1 cellular context compared by ENCODE assay signal in the genomic region with DNA sequence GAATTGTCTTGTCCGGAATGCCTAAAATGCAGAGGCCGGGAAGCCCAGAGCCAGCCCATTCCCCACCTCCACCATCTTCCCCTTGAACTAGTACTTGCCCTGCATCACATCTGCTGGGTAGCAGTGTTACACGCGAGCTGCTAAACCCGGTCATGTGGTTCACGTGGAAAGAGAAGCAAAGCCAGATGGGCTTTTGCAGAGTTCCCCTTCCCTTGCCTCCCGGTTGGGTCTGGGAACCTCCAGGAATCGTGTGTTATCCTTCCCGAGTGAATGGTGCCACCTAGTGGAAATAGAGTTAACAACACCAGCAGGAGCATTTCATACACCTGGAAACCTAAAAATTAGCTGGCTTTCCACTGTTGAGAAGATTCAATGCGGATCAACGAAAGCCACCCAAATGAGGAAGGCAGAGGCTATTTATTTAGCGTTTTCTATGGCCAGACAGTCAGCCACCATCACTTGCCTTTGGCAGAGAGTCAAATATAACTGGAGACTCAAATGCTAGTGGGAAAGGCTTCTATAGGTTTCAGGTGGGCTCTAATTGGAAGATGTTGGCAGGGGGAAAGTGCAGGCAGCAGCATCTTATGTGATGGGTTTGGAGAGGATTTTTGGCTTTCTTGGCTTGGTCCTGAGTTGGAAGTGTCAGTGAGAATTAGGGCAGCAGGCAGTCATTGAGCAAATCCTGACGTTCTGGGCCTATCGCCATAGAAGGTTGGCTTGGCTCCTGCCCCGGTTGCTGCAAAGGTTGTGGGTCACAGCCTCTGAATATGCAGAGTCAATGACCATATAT.
A peak's percentile ranks its signal among the peaks of the same experiment; 100 is the strongest.
TF ChIP-seq lines count a peak whose summit lies in the region.

No MANE protein-coding gene starts in this region.

TF ChIP-seq in K562, 482 proteins besides CTCF, POLR2A, EP300 and RAD21 (continued from another document and continues in another):
- TF ChIP-seq CC2D1A (IDR thresholded peaks at IDR 0.05) (peak; percentile 72; the same call in 1 of the 2 replicates), FIP1L1 (IDR thresholded peaks at IDR 0.05; ENCODE audit: low read depth, low read length, poor library complexity, severe bottlenecking) (no peak), OTX1 (CRISPR knock-in tag; IDR thresholded peaks at IDR 0.05) (peak; percentile 44; the same call in 1 of the 2 replicates), ZNF436 (CRISPR knock-in tag; IDR thresholded peaks at IDR 0.05) (no peak), TBP (optimal IDR thresholded peaks at IDR 0.05; ENCODE audit: low read depth, low read length) (no peak), GTF2F1 (IDR thresholded peaks at IDR 0.05; ENCODE audit: low read depth, low read length) (no peak), ILK (tag; IDR thresholded peaks at IDR 0.05; ENCODE audit: borderline replicate concordance, low read depth) (no peak), HDAC3 (IDR thresholded peaks at IDR 0.05; ENCODE audit: borderline replicate concordance, partially characterized antibody) (no peak), RB1 (IDR thresholded peaks at IDR 0.05; ENCODE audit: low read depth) (peak; percentile 56; the same call in 1 of the 2 replicates), PCBP1 (IDR thresholded peaks at IDR 0.05; ENCODE audit: low read depth, low read length, poor library complexity, severe bottlenecking) (no peak), ELF2 (CRISPR knock-in tag; IDR thresholded peaks at IDR 0.05) (no peak), NCOA2 (IDR thresholded peaks at IDR 0.05; ENCODE audit: partially characterized antibody in 2 of 2) (no peak), CHD1 (IDR thresholded peaks at IDR 0.05; ENCODE audit: low read length) (no peak), ARNT (IDR thresholded peaks at IDR 0.05) (peak in 1 of 2 experiments; percentile 63; a peak in 1 of 4 replicates), ETV1 (tag; conservative IDR thresholded peaks at IDR 0.05; ENCODE audit: low read depth) (no peak), DIDO1 (tag; IDR thresholded peaks at IDR 0.05; ENCODE audit: low read depth) (no peak), NFE2 (IDR thresholded peaks at IDR 0.05; ENCODE audit: low read depth) (no peak), MAFK (IDR thresholded peaks at IDR 0.05; ENCODE audit: low read length) (no peak), SIN3A (IDR thresholded peaks at IDR 0.05; ENCODE audit: borderline replicate concordance in 2 of 2, control insufficient read depth in 1 of 2, low read depth in 2 of 2, low read length in 2 of 2) (no peak), MEF2A (IDR thresholded peaks at IDR 0.05; ENCODE audit: control insufficient read depth, low read depth, low read length) (no peak), FOXK2 (conservative IDR thresholded peaks at IDR 0.05 in 1 of 2, IDR thresholded peaks at IDR 0.05 in 1 of 2; ENCODE audit: low read depth in 2 of 2) (peak; percentile 14 to 52; a peak in 1 of 4 replicates), ZNF696 (CRISPR knock-in tag; conservative IDR thresholded peaks at IDR 0.05) (no peak), XRCC4 (IDR thresholded peaks at IDR 0.05; ENCODE audit: extremely low read depth, insufficient read depth, insufficient read length) (no peak), SRF (CRISPR knock-in tag; IDR thresholded peaks at IDR 0.05) (no peak), ZNF263 (CRISPR knock-in tag; IDR thresholded peaks at IDR 0.05; ENCODE audit: borderline replicate concordance) (peak; percentile 36; the same call in 1 of the 2 replicates), ZNF778 (CRISPR knock-in tag; IDR thresholded peaks at IDR 0.05) (no peak), MTA2 (IDR thresholded peaks at IDR 0.05; ENCODE audit: low read depth) (no peak), DDX20 (tag; IDR thresholded peaks at IDR 0.05; ENCODE audit: low read depth) (no peak), TAF15 (IDR thresholded peaks at IDR 0.05; ENCODE audit: low read depth, low read length) (no peak), POLR2G (IDR thresholded peaks at IDR 0.05; ENCODE audit: low read depth, low read length) (no peak), ZFPM2 (CRISPR knock-in tag; IDR thresholded peaks at IDR 0.05) (no peak), TEAD1 (CRISPR knock-in tag; IDR thresholded peaks at IDR 0.05) (no peak; a peak in 1 of 4 replicates), L3MBTL2 (IDR thresholded peaks at IDR 0.05) (peak; percentile 33; the same call in 1 of the 2 replicates), TARDBP (IDR thresholded peaks at IDR 0.05) (no peak), BMI1 (IDR thresholded peaks at IDR 0.05; ENCODE audit: low read length) (peak; percentile 43; the same call in 1 of the 2 replicates), ZBTB17 (CRISPR knock-in tag; IDR thresholded peaks at IDR 0.05) (0 out of 2 replicates have a peak, but pooled peaks have one; percentile 7), ZNF561 (CRISPR knock-in tag; conservative IDR thresholded peaks at IDR 0.05) (no peak), ZNF583 (CRISPR knock-in tag; IDR thresholded peaks at IDR 0.05) (0 out of 2 replicates have a peak, but pooled peaks have one; percentile 26), CHD4 (IDR thresholded peaks at IDR 0.05; ENCODE audit: insufficient read depth, insufficient replicate concordance, low read depth, low read length, poor library complexity, severe bottlenecking) (no peak), ETV5 (CRISPR knock-in tag; IDR thresholded peaks at IDR 0.05; ENCODE audit: low read depth) (no peak), HDAC6 (IDR thresholded peaks at IDR 0.05; ENCODE audit: low read depth, low read length) (0 out of 2 replicates have a peak, but pooled peaks have one; percentile 21), CXXC5 (CRISPR knock-in tag; IDR thresholded peaks at IDR 0.05) (no peak), BACH1 (tag; IDR thresholded peaks at IDR 0.05) (no peak), SOX6 (IDR thresholded peaks at IDR 0.05) (0 out of 2 replicates have a peak, but pooled peaks have one; percentile 18), RBM39 (optimal IDR thresholded peaks at IDR 0.05; ENCODE audit: low read depth, low read length) (peak; percentile 91), NCOA6 (IDR thresholded peaks at IDR 0.05) (no peak), FOXA3 (CRISPR knock-in tag; conservative IDR thresholded peaks at IDR 0.05 in 1 of 2, IDR thresholded peaks at IDR 0.05 in 1 of 2) (no peak), TEAD2 (tag; IDR thresholded peaks at IDR 0.05) (no peak), BCOR (IDR thresholded peaks at IDR 0.05) (no peak)
- TF ChIP-seq, protein P1, sequence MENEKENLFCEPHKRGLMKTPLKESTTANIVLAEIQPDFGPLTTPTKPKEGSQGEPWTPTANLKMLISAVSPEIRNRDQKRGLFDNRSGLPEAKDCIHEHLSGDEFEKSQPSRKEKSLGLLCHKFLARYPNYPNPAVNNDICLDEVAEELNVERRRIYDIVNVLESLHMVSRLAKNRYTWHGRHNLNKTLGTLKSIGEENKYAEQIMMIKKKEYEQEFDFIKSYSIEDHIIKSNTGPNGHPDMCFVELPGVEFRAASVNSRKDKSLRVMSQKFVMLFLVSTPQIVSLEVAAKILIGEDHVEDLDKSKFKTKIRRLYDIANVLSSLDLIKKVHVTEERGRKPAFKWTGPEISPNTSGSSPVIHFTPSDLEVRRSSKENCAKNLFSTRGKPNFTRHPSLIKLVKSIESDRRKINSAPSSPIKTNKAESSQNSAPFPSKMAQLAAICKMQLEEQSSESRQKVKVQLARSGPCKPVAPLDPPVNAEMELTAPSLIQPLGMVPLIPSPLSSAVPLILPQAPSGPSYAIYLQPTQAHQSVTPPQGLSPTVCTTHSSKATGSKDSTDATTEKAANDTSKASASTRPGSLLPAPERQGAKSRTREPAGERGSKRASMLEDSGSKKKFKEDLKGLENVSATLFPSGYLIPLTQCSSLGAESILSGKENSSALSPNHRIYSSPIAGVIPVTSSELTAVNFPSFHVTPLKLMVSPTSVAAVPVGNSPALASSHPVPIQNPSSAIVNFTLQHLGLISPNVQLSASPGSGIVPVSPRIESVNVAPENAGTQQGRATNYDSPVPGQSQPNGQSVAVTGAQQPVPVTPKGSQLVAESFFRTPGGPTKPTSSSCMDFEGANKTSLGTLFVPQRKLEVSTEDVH (IDR thresholded peaks at IDR 0.05; ENCODE audit: low read depth, partially characterized antibody) = peak; percentile 30
- TF ChIP-seq, protein P2, sequence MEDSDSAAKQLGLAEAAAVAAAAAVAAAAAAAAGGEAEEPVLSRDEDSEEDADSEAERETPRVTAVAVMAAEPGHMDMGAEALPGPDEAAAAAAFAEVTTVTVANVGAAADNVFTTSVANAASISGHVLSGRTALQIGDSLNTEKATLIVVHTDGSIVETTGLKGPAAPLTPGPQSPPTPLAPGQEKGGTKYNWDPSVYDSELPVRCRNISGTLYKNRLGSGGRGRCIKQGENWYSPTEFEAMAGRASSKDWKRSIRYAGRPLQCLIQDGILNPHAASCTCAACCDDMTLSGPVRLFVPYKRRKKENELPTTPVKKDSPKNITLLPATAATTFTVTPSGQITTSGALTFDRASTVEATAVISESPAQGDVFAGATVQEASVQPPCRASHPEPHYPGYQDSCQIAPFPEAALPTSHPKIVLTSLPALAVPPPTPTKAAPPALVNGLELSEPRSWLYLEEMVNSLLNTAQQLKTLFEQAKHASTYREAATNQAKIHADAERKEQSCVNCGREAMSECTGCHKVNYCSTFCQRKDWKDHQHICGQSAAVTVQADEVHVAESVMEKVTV (CRISPR knock-in tag; IDR thresholded peaks at IDR 0.05) = peak; percentile 94
- TF ChIP-seq, protein P3, sequence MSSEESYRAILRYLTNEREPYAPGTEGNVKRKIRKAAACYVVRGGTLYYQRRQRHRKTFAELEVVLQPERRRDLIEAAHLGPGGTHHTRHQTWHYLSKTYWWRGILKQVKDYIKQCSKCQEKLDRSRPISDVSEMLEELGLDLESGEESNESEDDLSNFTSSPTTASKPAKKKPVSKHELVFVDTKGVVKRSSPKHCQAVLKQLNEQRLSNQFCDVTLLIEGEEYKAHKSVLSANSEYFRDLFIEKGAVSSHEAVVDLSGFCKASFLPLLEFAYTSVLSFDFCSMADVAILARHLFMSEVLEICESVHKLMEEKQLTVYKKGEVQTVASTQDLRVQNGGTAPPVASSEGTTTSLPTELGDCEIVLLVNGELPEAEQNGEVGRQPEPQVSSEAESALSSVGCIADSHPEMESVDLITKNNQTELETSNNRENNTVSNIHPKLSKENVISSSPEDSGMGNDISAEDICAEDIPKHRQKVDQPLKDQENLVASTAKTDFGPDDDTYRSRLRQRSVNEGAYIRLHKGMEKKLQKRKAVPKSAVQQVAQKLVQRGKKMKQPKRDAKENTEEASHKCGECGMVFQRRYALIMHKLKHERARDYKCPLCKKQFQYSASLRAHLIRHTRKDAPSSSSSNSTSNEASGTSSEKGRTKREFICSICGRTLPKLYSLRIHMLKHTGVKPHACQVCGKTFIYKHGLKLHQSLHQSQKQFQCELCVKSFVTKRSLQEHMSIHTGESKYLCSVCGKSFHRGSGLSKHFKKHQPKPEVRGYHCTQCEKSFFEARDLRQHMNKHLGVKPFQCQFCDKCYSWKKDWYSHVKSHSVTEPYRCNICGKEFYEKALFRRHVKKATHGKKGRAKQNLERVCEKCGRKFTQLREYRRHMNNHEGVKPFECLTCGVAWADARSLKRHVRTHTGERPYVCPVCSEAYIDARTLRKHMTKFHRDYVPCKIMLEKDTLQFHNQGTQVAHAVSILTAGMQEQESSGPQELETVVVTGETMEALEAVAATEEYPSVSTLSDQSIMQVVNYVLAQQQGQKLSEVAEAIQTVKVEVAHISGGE (CRISPR knock-in tag; IDR thresholded peaks at IDR 0.05) = no peak
- TF ChIP-seq, protein P4, sequence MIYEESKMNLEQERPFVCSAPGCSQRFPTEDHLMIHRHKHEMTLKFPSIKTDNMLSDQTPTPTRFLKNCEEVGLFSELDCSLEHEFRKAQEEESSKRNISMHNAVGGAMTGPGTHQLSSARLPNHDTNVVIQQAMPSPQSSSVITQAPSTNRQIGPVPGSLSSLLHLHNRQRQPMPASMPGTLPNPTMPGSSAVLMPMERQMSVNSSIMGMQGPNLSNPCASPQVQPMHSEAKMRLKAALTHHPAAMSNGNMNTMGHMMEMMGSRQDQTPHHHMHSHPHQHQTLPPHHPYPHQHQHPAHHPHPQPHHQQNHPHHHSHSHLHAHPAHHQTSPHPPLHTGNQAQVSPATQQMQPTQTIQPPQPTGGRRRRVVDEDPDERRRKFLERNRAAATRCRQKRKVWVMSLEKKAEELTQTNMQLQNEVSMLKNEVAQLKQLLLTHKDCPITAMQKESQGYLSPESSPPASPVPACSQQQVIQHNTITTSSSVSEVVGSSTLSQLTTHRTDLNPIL (CRISPR knock-in tag; IDR thresholded peaks at IDR 0.05) = no peak
- TF ChIP-seq, protein P5, sequence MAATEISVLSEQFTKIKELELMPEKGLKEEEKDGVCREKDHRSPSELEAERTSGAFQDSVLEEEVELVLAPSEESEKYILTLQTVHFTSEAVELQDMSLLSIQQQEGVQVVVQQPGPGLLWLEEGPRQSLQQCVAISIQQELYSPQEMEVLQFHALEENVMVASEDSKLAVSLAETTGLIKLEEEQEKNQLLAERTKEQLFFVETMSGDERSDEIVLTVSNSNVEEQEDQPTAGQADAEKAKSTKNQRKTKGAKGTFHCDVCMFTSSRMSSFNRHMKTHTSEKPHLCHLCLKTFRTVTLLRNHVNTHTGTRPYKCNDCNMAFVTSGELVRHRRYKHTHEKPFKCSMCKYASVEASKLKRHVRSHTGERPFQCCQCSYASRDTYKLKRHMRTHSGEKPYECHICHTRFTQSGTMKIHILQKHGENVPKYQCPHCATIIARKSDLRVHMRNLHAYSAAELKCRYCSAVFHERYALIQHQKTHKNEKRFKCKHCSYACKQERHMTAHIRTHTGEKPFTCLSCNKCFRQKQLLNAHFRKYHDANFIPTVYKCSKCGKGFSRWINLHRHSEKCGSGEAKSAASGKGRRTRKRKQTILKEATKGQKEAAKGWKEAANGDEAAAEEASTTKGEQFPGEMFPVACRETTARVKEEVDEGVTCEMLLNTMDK (IDR thresholded peaks at IDR 0.05; ENCODE audit: borderline replicate concordance, insufficient read depth, low read depth, low read length, poor library complexity, severe bottlenecking) = no peak
- TF ChIP-seq, protein P6, sequence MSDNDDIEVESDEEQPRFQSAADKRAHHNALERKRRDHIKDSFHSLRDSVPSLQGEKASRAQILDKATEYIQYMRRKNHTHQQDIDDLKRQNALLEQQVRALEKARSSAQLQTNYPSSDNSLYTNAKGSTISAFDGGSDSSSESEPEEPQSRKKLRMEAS (CRISPR knock-in tag; IDR thresholded peaks at IDR 0.05) = no peak
- TF ChIP-seq, protein P7, sequence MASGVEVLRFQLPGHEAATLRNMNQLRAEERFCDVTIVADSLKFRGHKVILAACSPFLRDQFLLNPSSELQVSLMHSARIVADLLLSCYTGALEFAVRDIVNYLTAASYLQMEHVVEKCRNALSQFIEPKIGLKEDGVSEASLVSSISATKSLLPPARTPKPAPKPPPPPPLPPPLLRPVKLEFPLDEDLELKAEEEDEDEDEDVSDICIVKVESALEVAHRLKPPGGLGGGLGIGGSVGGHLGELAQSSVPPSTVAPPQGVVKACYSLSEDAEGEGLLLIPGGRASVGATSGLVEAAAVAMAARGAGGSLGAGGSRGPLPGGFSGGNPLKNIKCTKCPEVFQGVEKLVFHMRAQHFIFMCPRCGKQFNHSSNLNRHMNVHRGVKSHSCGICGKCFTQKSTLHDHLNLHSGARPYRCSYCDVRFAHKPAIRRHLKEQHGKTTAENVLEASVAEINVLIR (CRISPR knock-in tag; IDR thresholded peaks at IDR 0.05) = no peak
